9 cellular contexts compared by ENCODE assay signal in genomic region chr1:224615861-224616760, GRCh38. TPM values are rescaled to one million over a fixed set of nuclear protein-coding genes. Genes with fewer than 3 reads are reported as not detected.
A peak's percentile ranks its signal among the peaks of the same experiment; 100 is the strongest.
DNase-seq lines count a peak whose midpoint lies in the region; ATAC-seq, FAIRE-seq and TF ChIP-seq lines count a peak whose summit lies in the region.
"Had no signal": no experiment of that assay in that cellular context is flagged by ENCODE, and none has a peak within 500 bp of the region (broad histone marks: within the 10 kb centered on the region; RNA-seq: fewer than 3 reads in every experiment).

CNIH3 (plus strand) TSS chr1:224616317; CDS start chr1:224617175, 858 bp downstream.

- WGBS in small intestine, 3 donors: 1 to 4% (median 2%) methylated on average over 82 to 91 of the region's 91 CpGs

- no peak within 1 kb of the TSS for H3K27ac ChIP-seq in small intestine (ENCODE audit: low read depth in 1 of 2, low read length in 1 of 2)

- FAIRE-seq in small intestine (lab: Jason Lieb, UNC): no peak
- FAIRE-seq: endometrium had no signal

- H3K4me3 ChIP-seq in foreskin fibroblast (ENCODE audit: low read depth in 1 of 2, low read length in 2 of 2) (peak within 1 kb of the TSS; percentile 71 to 95), small intestine (ENCODE audit: low read depth in 1 of 2, low read length in 2 of 2) (peak within 1 kb of the TSS in 1 of 2 donors; percentile 52)

- H3K4me1 ChIP-seq in small intestine (ENCODE audit: control insufficient read depth in 2 of 2, insufficient read depth in 1 of 2, low read depth in 1 of 2, low read length in 1 of 2): no peaks in the 10 kb centered on the region

- no peaks in the 10 kb centered on the region for H3K36me3 ChIP-seq in small intestine (ENCODE audit: control insufficient read depth in 2 of 2, insufficient read depth in 2 of 2, low read length in 2 of 2)

- no peak for ATAC-seq in HG02884 (IDR thresholded peaks at IDR 0.05; ENCODE audit: unreplicated experiment)

- peaks cover 11 to 22% of the 10 kb centered on the region in 2 donors for H3K27me3 ChIP-seq in small intestine (ENCODE audit: control insufficient read depth in 2 of 2, insufficient read depth in 2 of 2, low read length in 2 of 2)

- H3K9me3 ChIP-seq in small intestine (ENCODE audit: control insufficient read depth, low read depth): no peaks in the 10 kb centered on the region

- DNase-seq in activated CD4-positive, alpha-beta T cell treated with anti-CD3 and anti-CD28 coated beads for 48 hours: peak; percentile 44
- DNase-seq in activated CD4-positive, alpha-beta T cell treated with anti-CD3 and anti-CD28 coated beads for 1 hour: no peak
- DNase-seq in NCI-H2196 treated with DMSO at 0.1 percent for 48 hours (lab: John Stamatoyannopoulos, UW; ENCODE audit: unreplicated experiment) (peak; percentile 79), foreskin fibroblast (peak; percentile 94 to 96), putamen (ENCODE audit: low spot score) (peak; percentile 14), small intestine (no peak)
- DNase-seq in activated CD8-positive, alpha-beta memory T cell treated with anti-CD3 and anti-CD28 coated beads, Interleukin-2, amount 50 U/mL, for 48 hours: peak; percentile 70

- no peak for TF ChIP-seq CTCF in foreskin fibroblast (IDR thresholded peaks at IDR 0.05; ENCODE audit: low read depth, low read length)

RNA-seq across cellular contexts. Expression of gene CNIH3, which starts in this region (rescaled TPM):
- under 1 TPM in 1 of 3 donors, not detected in 2; 0.70 TPM for polyA plus RNA-seq in small intestine

Comparison
In these comparisons a context has a peak if more than half of its experiments do, and no peak if none do; other contexts are left out.
1. DNase-seq: peak in activated CD4-positive, alpha-beta T cell treated with anti-CD3 and anti-CD28 coated beads for 48 hours (single experiment), NCI-H2196 treated with DMSO at 0.1 percent for 48 hours (single experiment), activated CD8-positive, alpha-beta memory T cell treated with anti-CD3 and anti-CD28 coated beads, Interleukin-2, amount 50 U/mL, for 48 hours (single experiment), foreskin fibroblast (2 of 2) and putamen (single experiment); none in activated CD4-positive, alpha-beta T cell treated with anti-CD3 and anti-CD28 coated beads for 1 hour (single experiment) and small intestine (single experiment).